20 cellular contexts compared by ENCODE assay signal in genomic region chr10:131010965-131011575, GRCh38.
"Had no signal": no experiment of that assay in that cellular context is flagged by ENCODE, and none has a peak within 500 bp of the region (broad histone marks: within the 10 kb centered on the region; RNA-seq: fewer than 3 reads in every experiment).

No MANE protein-coding gene starts in this region.

- FAIRE-seq: K562, RCC 7860 had no signal

- H3K4me2 ChIP-seq: KMS-11, SK-N-SH had no signal

- H3K9ac ChIP-seq: KMS-11, SK-N-SH had no signal

- H3K4me3 ChIP-seq: K562 had no signal

- H3K27ac ChIP-seq: KMS-11 had no signal

- ATAC-seq: K562, T-cell had no signal

- DNase-seq: MV-4-11, NCI-H1048, NCI-H1105, NCI-H1417, NCI-H1436 treated with DMSO at 0.1 percent for 48 hours, NCI-H1694, NCI-H187 treated with DMSO at 0.1 percent for 48 hours, NCI-H2029 treated with DMSO at 0.1 percent for 48 hours, NCI-H2171 treated with DMSO at 0.1 percent for 48 hours, NCI-H524, NCI-H69, NCI-H774, RPMI8226, SHP77, SK-N-SH, SW 1271, T-cell had no signal

- H3K9me3 ChIP-seq: SK-N-SH had no signal
